Comparison of ENCODE assay signal across 8 cellular contexts in genomic region chr3:37163262-37164020, GRCh38. TPM values are rescaled to one million over a fixed set of nuclear protein-coding genes. Genes with fewer than 3 reads are reported as not detected.
DNase-seq lines count a peak whose midpoint lies in the region; ATAC-seq and TF ChIP-seq lines count a peak whose summit lies in the region.

No MANE protein-coding gene starts in this region.

- ATAC-seq in GM19025 (IDR thresholded peaks at IDR 0.05; ENCODE audit: low read depth, unreplicated experiment), result peak; percentile 34
- peak; percentile 42 for ATAC-seq in HG03108 (IDR thresholded peaks at IDR 0.05; ENCODE audit: unreplicated experiment)
- no peak for ATAC-seq in HG02571 (IDR thresholded peaks at IDR 0.05; ENCODE audit: unreplicated experiment)
- no peak for ATAC-seq in GM18868 (IDR thresholded peaks at IDR 0.05; ENCODE audit: unreplicated experiment)

- no peak for TF ChIP-seq CTCF in osteocyte (IDR thresholded peaks at IDR 0.05)

- H3K9me3 Mint-ChIP-seq in osteocyte (ENCODE audit: unreplicated experiment), result no peaks in the 10 kb centered on the region

- no peak overlapping the region for H3K4me3 Mint-ChIP-seq in osteocyte (ENCODE audit: unreplicated experiment)

- peaks cover 25% of the 10 kb centered on the region for H3K36me3 Mint-ChIP-seq in osteocyte (ENCODE audit: unreplicated experiment)

- peaks cover 33% of the 10 kb centered on the region for H3K4me1 Mint-ChIP-seq in osteocyte (ENCODE audit: unreplicated experiment)

- peak overlapping the region; percentile 65 for H3K27ac Mint-ChIP-seq in osteocyte (ENCODE audit: unreplicated experiment)

- DNase-seq in amniotic epithelial cell (ENCODE audit: low read depth) (peak; percentile 73), osteocyte (ENCODE audit: extremely low spot score, unreplicated experiment) (no peak), germinal center (ENCODE audit: low spot score) (no peak), CD1c-positive myeloid dendritic cell (ENCODE audit: extremely low spot score) (no peak)

- H3K27me3 Mint-ChIP-seq in osteocyte (ENCODE audit: unreplicated experiment), result no peaks in the 10 kb centered on the region

RNA-seq across cellular contexts. Expression of gene LRRFIP2, which starts 10.9 kb away (rescaled TPM):
- total RNA-seq in osteocyte, result 43.2 and 49.1 TPM in 2 replicates

Comparison
In these comparisons a context has a peak if more than half of its experiments do, and no peak if none do; other contexts are left out.
1. ATAC-seq: peak in GM19025 (single experiment) and HG03108 (single experiment); none in HG02571 (single experiment) and GM18868 (single experiment).